ENCODE assay signal across 13 cellular contexts in genomic region chr5:103744159-103744558, GRCh38.
DNase-seq lines count a peak whose midpoint lies in the region; ATAC-seq and TF ChIP-seq lines count a peak whose summit lies in the region.
"Had no signal": no experiment of that assay in that cellular context is flagged by ENCODE, and none has a peak within 500 bp of the region (broad histone marks: within the 10 kb centered on the region; RNA-seq: fewer than 3 reads in every experiment).

No MANE protein-coding gene starts in this region.

- no peak for ATAC-seq in HG02870 (IDR thresholded peaks at IDR 0.05; ENCODE audit: unreplicated experiment)
- ATAC-seq in Right ventricle myocardium inferior: no peak
- no peak for ATAC-seq in GM18505 (IDR thresholded peaks at IDR 0.05; ENCODE audit: unreplicated experiment)
- ATAC-seq in GM18519 (IDR thresholded peaks at IDR 0.05; ENCODE audit: low FRiP score, unreplicated experiment): no peak
- ATAC-seq: activated CD4-positive, CD25-positive, alpha-beta regulatory T cell treated with anti-CD3 and anti-CD28 coated beads, Interleukin-2, amount 50 U/mL, for 24 hours; activated T-cell treated with anti-CD3 and anti-CD28 coated beads, Interleukin-2, amount 50 U/mL, for 4 hours; left ventricle myocardium superior had no signal

- intact Hi-C loops in Right ventricle myocardium inferior (cut with DNase I): no loop called here

- no peak for TF ChIP-seq CTCF in cardiac fibroblast (IDR thresholded peaks at IDR 0.05; ENCODE audit: low read depth, low read length)

- TF ChIP-seq POLR2A in GM18505 (IDR thresholded peaks at IDR 0.05; ENCODE audit: borderline replicate concordance, extremely low read depth, insufficient read depth, insufficient read length): no peak

- no peak overlapping the region for H3K4me3 ChIP-seq in cardiac fibroblast (replicated peaks in 1 of 2; ENCODE audit: low read depth in 2 of 2, low read length in 2 of 2)

- DNase-seq in GM04503 (ENCODE audit: low read depth): peak; percentile 20
- peak; percentile 51 for DNase-seq in NCI-H2029 (lab: John Stamatoyannopoulos, UW)
- peak; percentile 37 to 71 for DNase-seq in cardiac fibroblast (ENCODE audit: low read depth in 2 of 2)
- peak; percentile 75 for DNase-seq in renal cortical epithelial cell (ENCODE audit: low read depth)
- no peak for DNase-seq in Right ventricle myocardium inferior (ENCODE audit: missing footprints)
- DNase-seq: activated T-cell treated with anti-CD3 and anti-CD28 coated beads, Interleukin-2, amount 50 U/mL, for 4 hours; effector CD8-positive, alpha-beta T cell; Karpas-422; left ventricle myocardium superior had no signal
